Comparison of ENCODE assay signal across 29 cellular contexts in the genomic region with DNA sequence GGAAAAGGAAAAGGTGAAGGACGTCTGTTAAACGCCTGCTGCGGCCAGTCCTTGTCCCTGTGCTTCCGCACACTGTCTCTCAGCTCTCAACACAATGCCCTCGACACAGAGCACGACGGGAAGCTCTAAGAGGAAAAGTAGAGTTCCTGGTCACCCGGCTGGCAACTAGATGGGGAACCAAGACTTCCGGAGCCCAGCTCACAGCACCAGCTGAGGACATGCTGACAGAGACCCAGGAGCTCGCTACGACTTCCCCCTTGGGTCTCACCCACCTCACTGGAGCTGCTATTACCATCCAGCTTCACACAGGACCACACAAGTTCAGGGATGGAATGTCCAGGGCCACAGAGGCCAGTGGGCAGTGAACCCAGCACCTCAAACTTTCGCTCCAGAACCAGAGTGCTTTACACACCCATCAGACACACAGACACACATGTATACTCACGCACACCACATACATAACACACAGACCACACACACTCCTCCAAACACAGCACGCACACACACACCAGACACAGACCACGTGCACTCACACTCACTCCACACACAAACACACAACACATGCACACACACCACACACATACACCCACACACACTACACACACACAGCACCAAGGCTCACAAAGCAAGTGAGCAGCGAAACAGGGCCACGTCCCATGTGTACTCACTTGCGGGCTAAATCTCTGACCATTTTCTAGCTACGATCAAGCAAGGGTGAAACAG. TPM values are rescaled to one million over a fixed set of nuclear protein-coding genes. Genes with fewer than 3 reads are reported as not detected.
DNase-seq lines count a peak whose midpoint lies in the region; ATAC-seq and TF ChIP-seq lines count a peak whose summit lies in the region.
"Had no signal": no experiment of that assay in that cellular context is flagged by ENCODE, and none has a peak within 500 bp of the region (broad histone marks: within the 10 kb centered on the region; RNA-seq: fewer than 3 reads in every experiment).

No MANE protein-coding gene starts in this region.

- H3K27me3 ChIP-seq in right lobe of liver (no peaks in the 10 kb centered on the region), spleen (replicated peaks in 1 of 7) (peaks cover 0 to 63% (median 7%) of the 10 kb centered on the region in 7 donors)
- H3K27me3 ChIP-seq: hepatocyte had no signal

- POLR2A ChIA-PET in WTC11 (lab: Charles Lee), result interaction anchor here (0.6 kb wide), 1 partner anchor 13 kb away, joined by 8 read pairs; no protein-coding TSS in a partner anchor

- H3K4me3 ChIP-seq in right lobe of liver (no peak overlapping the region), spleen (peak overlapping the region in 1 of 8 donors; percentile 43)
- H3K4me3 ChIP-seq: hepatocyte, left lung had no signal

- no peaks in the 10 kb centered on the region for H3K4me1 Mint-ChIP-seq in activated naive CD4-positive, alpha-beta T cell treated with anti-CD3 and anti-CD28 coated beads, Interleukin-2, amount 10 ng/mL, durations not matched to agents 7 days and 5 days
- H3K4me1 Mint-ChIP-seq in WTC11, result peaks cover 29% of the 10 kb centered on the region
- H3K4me1 Mint-ChIP-seq: T-helper 17 cell had no signal

- TF ChIP-seq CTCF in WTC11 (IDR thresholded peaks at IDR 0.05), result no peak
- no peak for TF ChIP-seq CTCF in right lobe of liver (IDR thresholded peaks at IDR 0.05)
- no peak for TF ChIP-seq CTCF in spleen (IDR thresholded peaks at IDR 0.05 in 8 of 11, conservative IDR thresholded peaks at IDR 0.05 in 3 of 11)

- H3K4me1 ChIP-seq in right lobe of liver (peaks cover 0 to 13% (median 4%) of the 10 kb centered on the region in 4 donors), spleen (peaks cover 0 to 3% (median 0%) of the 10 kb centered on the region in 6 donors)
- H3K4me1 ChIP-seq: left lung, parathyroid adenoma had no signal

- ATAC-seq in WTC11 (no peak), right lobe of liver (peak in 3 of 4 donors; percentile 17 to 49 (median 27)), GM19397 (IDR thresholded peaks at IDR 0.05; ENCODE audit: unreplicated experiment) (no peak)
- ATAC-seq: activated T-cell treated with anti-CD3 and anti-CD28 coated beads, Interleukin-2, amount 50 U/mL, for 72 hours; left lung; naive thymus-derived CD8-positive, alpha-beta T cell; T-helper 17 cell had no signal

- no peak for TF ChIP-seq POLR2A in right lobe of liver (IDR thresholded peaks at IDR 0.05)
- no peak for TF ChIP-seq POLR2A in spleen (IDR thresholded peaks at IDR 0.05)

- intact Hi-C loops in right lobe of liver (cut with DNase I), result no loop called here
- intact Hi-C loops in spleen (cut with DNase I; ENCODE audit: low total_unique reads), result no loop called here

- peaks cover 13% of the 10 kb centered on the region for H3K27me3 Mint-ChIP-seq in activated naive CD4-positive, alpha-beta T cell treated with anti-CD3 and anti-CD28 coated beads, Interleukin-2, amount 10 ng/mL, durations not matched to agents 7 days and 5 days
- H3K27me3 Mint-ChIP-seq in WTC11 (ENCODE audit: low read depth), result peaks cover 3% of the 10 kb centered on the region; the same call in 1 of the 2 replicates

- CTCF ChIA-PET in activated naive CD4-positive, alpha-beta T cell treated with anti-CD3 and anti-CD28 coated beads, Interleukin-2, amount 10 ng/mL, durations not matched to agents 7 days and 5 days (lab: Charles Lee), result no interaction called here
- CTCF ChIA-PET in WTC11 (lab: Charles Lee), result interaction anchor here (0.9 to 11.6 kb wide), 4 partner anchors 8 to 31 kb away, joined by 3 to 140 read pairs (median 5); a partner anchor contains a TSS

- H3K36me3 ChIP-seq in right lobe of liver (no peaks in the 10 kb centered on the region), spleen (no peaks in the 10 kb centered on the region)
- H3K36me3 ChIP-seq: left lung had no signal

- peak; percentile 12 for DNase-seq in activated naive CD4-positive, alpha-beta T cell treated with anti-CD3 and anti-CD28 coated beads, Interleukin-2, amount 10 ng/mL, durations not matched to agents 7 days and 5 days
- no peak for DNase-seq in activated naive CD4-positive, alpha-beta T cell treated with anti-CD3 and anti-CD28 coated beads, Interleukin-2, amount 50 U/mL, for 16 hours
- DNase-seq in WTC11 (ENCODE audit: low spot score), result no peak
- DNase-seq in right lobe of liver, result peak in 1 of 3 donors; percentile 54
- DNase-seq in spleen, result peak; percentile 63
- DNase-seq in AG08396 (ENCODE audit: low spot score), result no peak
- no peak for DNase-seq in NCI-H82 treated with DMSO at 0.1 percent for 48 hours (lab: John Stamatoyannopoulos, UW; ENCODE audit: unreplicated experiment)
- DNase-seq: activated CD4-positive, alpha-beta T cell treated with anti-CD3 and anti-CD28 coated beads for 4 hours; activated T-cell treated with anti-CD3 and anti-CD28 coated beads, Interleukin-2, amount 50 U/mL, for 72 hours; cerebellar nuclear complex; erythroblast; NCI-H1048; NCI-H1694 treated with DMSO at 0.1 percent for 48 hours; NCI-H2171 treated with DMSO at 0.1 percent for 48 hours; NCI-H526 treated with DMSO at 0.1 percent for 48 hours; stimulated activated CD8-positive, alpha-beta memory T cell treated with anti-CD3 and anti-CD28 coated beads, Interleukin-4, amount 100 ng/mL, for 48 hours; T-helper 17 cell; trophoblast cell had no signal

- H3K4me3 Mint-ChIP-seq in activated naive CD4-positive, alpha-beta T cell treated with anti-CD3 and anti-CD28 coated beads, Interleukin-2, amount 10 ng/mL, durations not matched to agents 7 days and 5 days, result no peak overlapping the region
- H3K4me3 Mint-ChIP-seq in WTC11, result no peak overlapping the region
- H3K4me3 Mint-ChIP-seq: activated naive CD8-positive, alpha-beta T cell; activated T-cell treated with anti-CD3 and anti-CD28 coated beads, Interleukin-2, amount 50 U/mL, for 72 hours; naive thymus-derived CD8-positive, alpha-beta T cell; T-helper 17 cell had no signal

- H3K9me3 Mint-ChIP-seq in activated naive CD4-positive, alpha-beta T cell treated with anti-CD3 and anti-CD28 coated beads, Interleukin-2, amount 10 ng/mL, durations not matched to agents 7 days and 5 days, result no peaks in the 10 kb centered on the region
- H3K9me3 Mint-ChIP-seq in WTC11, result peaks cover 16% of the 10 kb centered on the region

- H3K9me3 ChIP-seq in right lobe of liver (no peaks in the 10 kb centered on the region), spleen (peaks cover 0 to 19% (median 13%) of the 10 kb centered on the region in 8 donors)

- no peak overlapping the region for H3K27ac ChIP-seq in right lobe of liver
- peak overlapping the region in 4 of 8 donors; percentile 48 to 70 (median 60) for H3K27ac ChIP-seq in spleen
- H3K27ac ChIP-seq: 22Rv1, hepatocyte, left lung, parathyroid adenoma, RWPE1 had no signal

- H3K27ac Mint-ChIP-seq in activated naive CD4-positive, alpha-beta T cell treated with anti-CD3 and anti-CD28 coated beads, Interleukin-2, amount 10 ng/mL, durations not matched to agents 7 days and 5 days, result no peak overlapping the region
- H3K27ac Mint-ChIP-seq in WTC11, result peak overlapping the region; percentile 51
- H3K27ac Mint-ChIP-seq: activated naive CD8-positive, alpha-beta T cell; activated T-cell treated with anti-CD3 and anti-CD28 coated beads, Interleukin-2, amount 50 U/mL, for 72 hours; T-helper 17 cell had no signal

- 54% methylated on average over 13 of the region's 19 CpGs for WGBS in right lobe of liver (ENCODE audit: insufficient coverage, low coverage, low lambda C conversion rate, missing lambda C conversion rate)
- 44 to 65% (median 45%) methylated on average over 16 to 19 of the region's 19 CpGs for WGBS in spleen, 5 donors

- H3K36me3 Mint-ChIP-seq in activated naive CD4-positive, alpha-beta T cell treated with anti-CD3 and anti-CD28 coated beads, Interleukin-2, amount 10 ng/mL, durations not matched to agents 7 days and 5 days, result no peaks in the 10 kb centered on the region
- peaks cover 15% of the 10 kb centered on the region for H3K36me3 Mint-ChIP-seq in WTC11
- H3K36me3 Mint-ChIP-seq: activated naive CD8-positive, alpha-beta T cell had no signal

TF ChIP-seq in WTC11, 78 proteins besides CTCF, POLR2A, EP300 and RAD21 (continues in another document):
- TF ChIP-seq, protein P1, sequence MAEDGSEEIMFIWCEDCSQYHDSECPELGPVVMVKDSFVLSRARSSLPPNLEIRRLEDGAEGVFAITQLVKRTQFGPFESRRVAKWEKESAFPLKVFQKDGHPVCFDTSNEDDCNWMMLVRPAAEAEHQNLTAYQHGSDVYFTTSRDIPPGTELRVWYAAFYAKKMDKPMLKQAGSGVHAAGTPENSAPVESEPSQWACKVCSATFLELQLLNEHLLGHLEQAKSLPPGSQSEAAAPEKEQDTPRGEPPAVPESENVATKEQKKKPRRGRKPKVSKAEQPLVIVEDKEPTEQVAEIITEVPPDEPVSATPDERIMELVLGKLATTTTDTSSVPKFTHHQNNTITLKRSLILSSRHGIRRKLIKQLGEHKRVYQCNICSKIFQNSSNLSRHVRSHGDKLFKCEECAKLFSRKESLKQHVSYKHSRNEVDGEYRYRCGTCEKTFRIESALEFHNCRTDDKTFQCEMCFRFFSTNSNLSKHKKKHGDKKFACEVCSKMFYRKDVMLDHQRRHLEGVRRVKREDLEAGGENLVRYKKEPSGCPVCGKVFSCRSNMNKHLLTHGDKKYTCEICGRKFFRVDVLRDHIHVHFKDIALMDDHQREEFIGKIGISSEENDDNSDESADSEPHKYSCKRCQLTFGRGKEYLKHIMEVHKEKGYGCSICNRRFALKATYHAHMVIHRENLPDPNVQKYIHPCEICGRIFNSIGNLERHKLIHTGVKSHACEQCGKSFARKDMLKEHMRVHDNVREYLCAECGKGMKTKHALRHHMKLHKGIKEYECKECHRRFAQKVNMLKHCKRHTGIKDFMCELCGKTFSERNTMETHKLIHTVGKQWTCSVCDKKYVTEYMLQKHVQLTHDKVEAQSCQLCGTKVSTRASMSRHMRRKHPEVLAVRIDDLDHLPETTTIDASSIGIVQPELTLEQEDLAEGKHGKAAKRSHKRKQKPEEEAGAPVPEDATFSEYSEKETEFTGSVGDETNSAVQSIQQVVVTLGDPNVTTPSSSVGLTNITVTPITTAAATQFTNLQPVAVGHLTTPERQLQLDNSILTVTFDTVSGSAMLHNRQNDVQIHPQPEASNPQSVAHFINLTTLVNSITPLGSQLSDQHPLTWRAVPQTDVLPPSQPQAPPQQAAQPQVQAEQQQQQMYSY (CRISPR knock-in tag; IDR thresholded peaks at IDR 0.05), result no peak
- TF ChIP-seq NR3C1 (CRISPR knock-in tag; conservative IDR thresholded peaks at IDR 0.05; ENCODE audit: low read depth), result no peak
- TF ChIP-seq ZNF219 (CRISPR knock-in tag; IDR thresholded peaks at IDR 0.05; ENCODE audit: borderline replicate concordance), result no peak

RNA-seq across cellular contexts. Expression of a gene that starts 9.5 kb away (rescaled TPM):
- total RNA-seq in WTC11 (2021) (12.5 to 13.0 TPM (median 12.6 TPM) in 3 replicates), right lobe of liver (under 1 TPM in 4 of 6 experiments, not detected in 2; 0.09 to 0.20 (median 0.15) TPM), spleen (1 to 10 TPM in 6 of 7 donors, under 1 TPM in 1; 0.70 to 5.1 (median 2.6) TPM)
- 1 to 10 TPM in 1 of 3 donors, under 1 TPM in 2; 0.35 to 1.3 (median 0.46) TPM for polyA plus RNA-seq in spleen
- total RNA-seq: activated CD8-positive, alpha-beta memory T cell treated with anti-CD3 and anti-CD28 coated beads for 36 hours; activated T-cell treated with anti-CD3 and anti-CD28 coated beads, Interleukin-2, amount 50 U/mL, for 72 hours; fibroblast of villous mesenchyme; left lung; naive thymus-derived CD8-positive, alpha-beta T cell; T-helper 17 cell had no signal
- polyA plus RNA-seq: naive thymus-derived CD8-positive, alpha-beta T cell had no signal

RNA-seq across cellular contexts. Expression of a gene that starts 39.0 kb away (rescaled TPM):
- total RNA-seq in WTC11 (2021) (5.3 to 5.9 TPM (median 5.3 TPM) in 3 replicates), right lobe of liver (1 to 10 TPM in 1 of 6 experiments, not detected in 5; 2.8 TPM), spleen (not detected)
- polyA plus RNA-seq in spleen, result not detected
- total RNA-seq: activated CD8-positive, alpha-beta memory T cell treated with anti-CD3 and anti-CD28 coated beads for 36 hours; activated T-cell treated with anti-CD3 and anti-CD28 coated beads, Interleukin-2, amount 50 U/mL, for 72 hours; astrocyte; fibroblast of villous mesenchyme; left lung; naive thymus-derived CD8-positive, alpha-beta T cell; T-helper 17 cell had no signal
- polyA plus RNA-seq: naive thymus-derived CD8-positive, alpha-beta T cell had no signal

RNA-seq across cellular contexts. Expression of a gene that starts 40.7 kb away (rescaled TPM):
- total RNA-seq in WTC11 (2021) (0.25 to 0.94 TPM (median 0.41 TPM) in 3 replicates), right lobe of liver (1 to 10 TPM in 2 of 6 experiments, under 1 TPM in 4; 0.29 to 1.5 (median 0.93) TPM), spleen (1 to 10 TPM in 4 of 7 donors, under 1 TPM in 3; 0.44 to 2.8 (median 1.2) TPM)
- under 1 TPM; 0.07 to 0.19 (median 0.14) TPM for polyA plus RNA-seq in spleen

Comparison
In these comparisons a context has a peak if more than half of its experiments do, and no peak if none do; other contexts are left out.
1. DNase-seq: peak in activated naive CD4-positive, alpha-beta T cell treated with anti-CD3 and anti-CD28 coated beads, Interleukin-2, amount 10 ng/mL, durations not matched to agents 7 days and 5 days (single experiment) and spleen (single experiment); none in activated naive CD4-positive, alpha-beta T cell treated with anti-CD3 and anti-CD28 coated beads, Interleukin-2, amount 50 U/mL, for 16 hours (single experiment), WTC11 (single experiment), AG08396 (single experiment) and NCI-H82 treated with DMSO at 0.1 percent for 48 hours (single experiment).
2. ATAC-seq: peak in right lobe of liver (3 of 4); none in WTC11 (single experiment) and GM19397 (single experiment).